2 cellular contexts compared by ENCODE assay signal in genomic region chr15:65074946-65075345, GRCh38. TPM values are rescaled to one million over a fixed set of nuclear protein-coding genes. Genes with fewer than 3 reads are reported as not detected.
"Had no signal": no experiment of that assay in that cellular context is flagged by ENCODE, and none has a peak within 500 bp of the region (broad histone marks: within the 10 kb centered on the region; RNA-seq: fewer than 3 reads in every experiment).

No MANE protein-coding gene starts in this region.

RNA-seq across cellular contexts. Expression of gene KBTBD13, which starts 1.6 kb away (rescaled TPM):
- total RNA-seq: G401 had no signal
- polyA plus RNA-seq: GM12878 had no signal

RNA-seq across cellular contexts. Expression of gene RASL12, which starts 7.2 kb away (rescaled TPM):
- total RNA-seq: G401 had no signal
- polyA plus RNA-seq: GM12878 had no signal

RNA-seq across cellular contexts. Expression of gene SLC51B, which starts 29.8 kb away (rescaled TPM):
- total RNA-seq: G401 had no signal
